Comparison of ENCODE assay signal across 8 cellular contexts in the genomic region with DNA sequence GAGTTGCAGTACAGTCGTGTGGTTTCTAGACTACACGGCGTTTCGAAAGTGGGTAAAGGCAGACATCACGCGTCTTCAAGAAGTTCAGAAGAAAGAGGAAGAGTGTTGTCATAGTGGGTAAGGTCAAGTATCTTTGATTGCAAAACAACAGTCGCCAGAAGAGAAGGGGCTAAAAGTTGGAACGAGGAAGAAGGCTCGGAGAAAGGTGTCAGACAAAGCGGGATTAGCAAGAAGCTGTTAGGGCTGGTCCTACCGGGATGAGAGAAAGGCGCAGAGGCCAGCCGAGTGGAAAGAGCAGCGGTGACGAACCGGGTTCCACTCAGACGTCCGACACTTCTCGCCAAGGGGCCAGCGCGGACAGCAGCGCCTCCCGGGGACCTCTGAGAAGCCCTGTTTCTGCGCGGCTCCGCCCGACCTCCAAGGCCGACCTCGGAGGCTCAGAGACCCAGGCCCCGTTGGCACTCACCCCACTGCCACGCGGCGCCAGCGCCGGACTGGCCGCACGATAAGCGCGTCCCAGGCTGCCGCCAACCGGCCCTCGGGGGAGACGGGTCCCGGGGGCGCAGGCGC. TPM values are rescaled to one million over a fixed set of nuclear protein-coding genes. Genes with fewer than 3 reads are reported as not detected.
DNase-seq lines count a peak whose midpoint lies in the region; ATAC-seq and TF ChIP-seq lines count a peak whose summit lies in the region.

No MANE protein-coding gene starts in this region.

- H3K27ac Mint-ChIP-seq in WTC11 = peak overlapping the region; percentile 91

- intact Hi-C loops in aorta (cut with DNase I) = loop anchor here (10.0 kb wide), 2 partner anchors 462 to 492 kb away; no protein-coding TSS in a partner anchor

- H3K36me3 Mint-ChIP-seq in WTC11 = peaks cover 8% of the 10 kb centered on the region; the same call in 1 of the 2 replicates

- 1% methylated on average over 30 to 46 of the region's 46 CpGs for WGBS in aorta, 2 donors

- POLR2A ChIA-PET in GM10248 (lab: Yijun Ruan, JAX) = interaction anchor here (0.6 kb wide), 1 partner anchor 48 kb away, joined by 8 read pairs; no protein-coding TSS in a partner anchor
- POLR2A ChIA-PET in WTC11 (lab: Charles Lee) = no interaction called here

- H3K4me3 ChIP-seq in fibroblast of mammary gland (ENCODE audit: control insufficient read depth, low read depth, low read length) (peak overlapping the region; percentile 74), neural cell (ENCODE audit: low read length) (peak overlapping the region; percentile 98), aorta (ENCODE audit: low read length in 2 of 2) (peak overlapping the region; percentile 63 to 75)

- TF ChIP-seq EP300 in neural cell (conservative IDR thresholded peaks at IDR 0.05; ENCODE audit: poor library complexity, severe bottlenecking) = no peak

- no peaks in the 10 kb centered on the region for H3K27me3 ChIP-seq in neural cell (ENCODE audit: insufficient read depth, low read depth, low read length)
- H3K27me3 ChIP-seq in aorta (ENCODE audit: control insufficient read depth in 1 of 2, insufficient read depth in 2 of 2, low read length in 1 of 2) = no peaks in the 10 kb centered on the region

- H4K20me1 ChIP-seq in neural cell (ENCODE audit: insufficient read depth) = no peaks in the 10 kb centered on the region

- peak overlapping the region; percentile 99 for H3K27ac ChIP-seq in neural cell (ENCODE audit: low read length)
- H3K27ac ChIP-seq in aorta (ENCODE audit: low read depth in 1 of 2, low read length in 2 of 2) = peak overlapping the region; percentile 26 to 85

- DNase-seq in GM10248 (ENCODE audit: extremely low spot score) = peak; percentile 66
- DNase-seq in KBM-7 = peak; percentile 90
- no peak for DNase-seq in WTC11 (ENCODE audit: low spot score)
- DNase-seq in fibroblast of mammary gland (ENCODE audit: low read depth) = peak; percentile 42
- DNase-seq in aorta = peak in 1 of 2 donors; percentile 56
- no peak for DNase-seq in epidermal melanocyte (ENCODE audit: insufficient read length, low spot score)

- CTCF ChIA-PET in GM10248 (lab: Yijun Ruan, JAX) = interaction anchor here (1.0 to 1.6 kb wide), 2 partner anchors 30 to 61 kb away, joined by 3 to 4 read pairs; no protein-coding TSS in a partner anchor
- CTCF ChIA-PET in WTC11 (lab: Charles Lee) = interaction anchor here (0.6 to 1.9 kb wide), 2 partner anchors 461 to 850 kb away, joined by 4 to 5 read pairs; no protein-coding TSS in a partner anchor

- H3K4me1 Mint-ChIP-seq in WTC11 = peaks cover 20% of the 10 kb centered on the region

- H3K79me2 ChIP-seq in neural cell (replicated peaks; ENCODE audit: insufficient read depth, low read length) = peaks cover 31% of the 10 kb centered on the region

- in situ Hi-C loops in KBM-7 (cut with MboI; ENCODE audit: low pct_unique_long_range_greater_than_20kb, low sequenced_read_pairs) = no loop called here

- H3K9me3 ChIP-seq in neural cell (ENCODE audit: low read length) (no peaks in the 10 kb centered on the region), aorta (ENCODE audit: control insufficient read depth, low read length) (no peaks in the 10 kb centered on the region)

- H3K4me3 Mint-ChIP-seq in WTC11 = peak overlapping the region; percentile 94

- TF ChIP-seq CTCF in GM10248 (IDR thresholded peaks at IDR 0.05; ENCODE audit: control extremely low read depth, extremely low read depth, low read depth, missing control alignments) (no peak), WTC11 (IDR thresholded peaks at IDR 0.05) (no peak), fibroblast of mammary gland (conservative IDR thresholded peaks at IDR 0.05; ENCODE audit: control insufficient read depth, insufficient read depth, low read depth, low read length) (no peak), neural cell (IDR thresholded peaks at IDR 0.05; ENCODE audit: poor library complexity, severe bottlenecking) (no peak)

- H3K9ac ChIP-seq in neural cell (ENCODE audit: low read length) = peak overlapping the region; percentile 94

- H3K9me3 Mint-ChIP-seq in WTC11 = no peaks in the 10 kb centered on the region

- H3K9me2 ChIP-seq in neural cell (ENCODE audit: insufficient read depth, low read length) = no peaks in the 10 kb centered on the region

- peaks cover 0 to 3% of the 10 kb centered on the region in 2 donors for H3K4me1 ChIP-seq in aorta (ENCODE audit: control insufficient read depth in 1 of 2, insufficient read depth in 2 of 2, low read length in 2 of 2)

- ATAC-seq in GM21723 (IDR thresholded peaks at IDR 0.05; ENCODE audit: unreplicated experiment) (peak; percentile 37), WTC11 (peak; percentile 2), aorta (ENCODE audit: low FRiP score) (peak; percentile 42)

- peaks cover 8% of the 10 kb centered on the region for H3F3A ChIP-seq in neural cell (ENCODE audit: insufficient read depth, low read length, poor library complexity, severe bottlenecking)

- peak overlapping the region; percentile 77 for H2AFZ ChIP-seq in neural cell (ENCODE audit: low read depth, low read length)

- H3K36me3 ChIP-seq in neural cell (ENCODE audit: insufficient read depth, low read length) (no peaks in the 10 kb centered on the region), aorta (ENCODE audit: control insufficient read depth in 1 of 2, insufficient read depth in 2 of 2, low read length in 1 of 2) (no peaks in the 10 kb centered on the region)

- H3K4me2 ChIP-seq in neural cell (ENCODE audit: low read length) = peak overlapping the region; percentile 100

- peak; percentile 14 for TF ChIP-seq RAD21 in neural cell (conservative IDR thresholded peaks at IDR 0.05)

- no peaks in the 10 kb centered on the region for H3K27me3 Mint-ChIP-seq in WTC11 (ENCODE audit: low read depth)

TF ChIP-seq in WTC11, 78 proteins besides CTCF, POLR2A, EP300 and RAD21 (continues in another document):
- TF ChIP-seq, protein P1, sequence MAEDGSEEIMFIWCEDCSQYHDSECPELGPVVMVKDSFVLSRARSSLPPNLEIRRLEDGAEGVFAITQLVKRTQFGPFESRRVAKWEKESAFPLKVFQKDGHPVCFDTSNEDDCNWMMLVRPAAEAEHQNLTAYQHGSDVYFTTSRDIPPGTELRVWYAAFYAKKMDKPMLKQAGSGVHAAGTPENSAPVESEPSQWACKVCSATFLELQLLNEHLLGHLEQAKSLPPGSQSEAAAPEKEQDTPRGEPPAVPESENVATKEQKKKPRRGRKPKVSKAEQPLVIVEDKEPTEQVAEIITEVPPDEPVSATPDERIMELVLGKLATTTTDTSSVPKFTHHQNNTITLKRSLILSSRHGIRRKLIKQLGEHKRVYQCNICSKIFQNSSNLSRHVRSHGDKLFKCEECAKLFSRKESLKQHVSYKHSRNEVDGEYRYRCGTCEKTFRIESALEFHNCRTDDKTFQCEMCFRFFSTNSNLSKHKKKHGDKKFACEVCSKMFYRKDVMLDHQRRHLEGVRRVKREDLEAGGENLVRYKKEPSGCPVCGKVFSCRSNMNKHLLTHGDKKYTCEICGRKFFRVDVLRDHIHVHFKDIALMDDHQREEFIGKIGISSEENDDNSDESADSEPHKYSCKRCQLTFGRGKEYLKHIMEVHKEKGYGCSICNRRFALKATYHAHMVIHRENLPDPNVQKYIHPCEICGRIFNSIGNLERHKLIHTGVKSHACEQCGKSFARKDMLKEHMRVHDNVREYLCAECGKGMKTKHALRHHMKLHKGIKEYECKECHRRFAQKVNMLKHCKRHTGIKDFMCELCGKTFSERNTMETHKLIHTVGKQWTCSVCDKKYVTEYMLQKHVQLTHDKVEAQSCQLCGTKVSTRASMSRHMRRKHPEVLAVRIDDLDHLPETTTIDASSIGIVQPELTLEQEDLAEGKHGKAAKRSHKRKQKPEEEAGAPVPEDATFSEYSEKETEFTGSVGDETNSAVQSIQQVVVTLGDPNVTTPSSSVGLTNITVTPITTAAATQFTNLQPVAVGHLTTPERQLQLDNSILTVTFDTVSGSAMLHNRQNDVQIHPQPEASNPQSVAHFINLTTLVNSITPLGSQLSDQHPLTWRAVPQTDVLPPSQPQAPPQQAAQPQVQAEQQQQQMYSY (CRISPR knock-in tag; IDR thresholded peaks at IDR 0.05) = 0 out of 2 replicates have a peak, but pooled peaks have one; percentile 24

TF ChIP-seq in neural cell, 6 proteins besides CTCF, POLR2A, EP300 and RAD21:
- TF ChIP-seq EZH2 (IDR thresholded peaks at IDR 0.05; ENCODE audit: borderline replicate concordance, insufficient read depth, low read length, poor library complexity, severe bottlenecking) = no peak
- peak; percentile 23 for TF ChIP-seq SMC3 (conservative IDR thresholded peaks at IDR 0.05; ENCODE audit: poor library complexity)

RNA-seq across cellular contexts. Expression of a gene that starts 0.5 kb away (rescaled TPM):
- total RNA-seq in WTC11 (2021) (30.8 to 37.9 TPM (median 34.1 TPM) in 3 replicates), aorta (10 to 100 TPM; 46.9 to 52.1 TPM)
- polyA plus RNA-seq in neural cell (33.7 and 38.2 TPM in 2 replicates), aorta (10 to 100 TPM; 11.3 to 32.7 TPM)
- polyA minus RNA-seq in neural cell = 32.1 and 33.9 TPM in 2 replicates

Comparison
In these comparisons a context has a peak if more than half of its experiments do, and no peak if none do; other contexts are left out.
1. DNase-seq: peak in GM10248 (single experiment), KBM-7 (single experiment) and fibroblast of mammary gland (single experiment); none in WTC11 (single experiment) and epidermal melanocyte (single experiment).
2. Peak in every context shown above with its lines, with median percentiles within 50 percentile points of each other: ATAC-seq and H3K4me3 ChIP-seq.